7 cellular contexts compared by ENCODE assay signal in the genomic region with DNA sequence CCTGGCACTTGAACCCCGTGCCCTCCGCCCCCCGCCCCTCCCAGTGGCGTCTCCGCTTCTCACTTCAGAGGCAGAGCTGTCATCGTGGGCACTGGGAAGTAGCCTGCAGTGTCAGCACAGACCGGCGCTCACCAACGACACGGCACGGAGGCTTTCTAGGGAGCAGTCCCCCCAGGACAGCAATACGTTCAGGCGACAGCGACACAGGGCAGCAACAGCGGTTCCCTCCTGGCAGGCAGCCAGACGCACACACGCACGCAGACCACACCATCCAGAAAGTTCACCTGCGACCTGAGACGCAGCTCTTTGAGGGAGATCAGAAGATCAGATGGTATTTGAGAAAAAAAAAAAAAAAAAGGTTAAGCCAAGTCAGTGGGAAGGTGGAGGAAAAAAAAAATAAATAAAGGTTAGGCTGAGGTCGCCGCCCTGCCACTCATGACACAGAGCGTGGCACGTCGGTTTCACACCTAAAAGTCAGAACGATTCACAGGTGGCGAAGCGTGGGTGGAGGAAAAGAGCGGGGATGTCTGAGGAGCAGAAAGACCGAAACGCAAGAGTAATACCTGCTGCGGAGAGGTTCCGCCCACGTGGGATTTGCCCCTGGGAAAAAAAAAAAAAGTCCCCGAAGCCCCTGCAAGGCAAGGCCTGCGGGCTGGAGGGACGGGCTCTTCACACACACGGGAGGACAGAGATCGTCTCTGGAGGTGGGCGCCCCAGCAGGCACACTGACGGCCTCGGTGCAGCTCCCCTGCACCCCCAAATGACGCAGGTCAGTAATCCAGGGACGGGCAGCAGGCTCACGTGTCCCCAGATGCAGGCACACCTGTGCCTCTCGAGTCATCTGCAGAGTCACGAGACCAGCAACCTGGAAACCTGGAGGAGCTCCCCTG.
DNase-seq lines count a peak whose midpoint lies in the region; ATAC-seq and TF ChIP-seq lines count a peak whose summit lies in the region.

No MANE protein-coding gene starts in this region.

- H3K27ac ChIP-seq in osteoblast (ENCODE audit: low read depth, low read length): no peak overlapping the region

- H4K20me1 ChIP-seq in osteoblast (ENCODE audit: insufficient read depth, low read length): no peaks in the 10 kb centered on the region

- peaks cover 31 to 37% (median 32%) of the 10 kb centered on the region in 3 donors for H3K4me1 Mint-ChIP-seq in IgD-negative memory B cell

- no peak overlapping the region for H2AFZ ChIP-seq in osteoblast (ENCODE audit: low read length)

- DNase-seq in activated T-cell treated with anti-CD3 and anti-CD28 coated beads, Interleukin-2, amount 50 U/mL, for 48 hours: peak; percentile 91 to 92
- peak; percentile 81 to 86 (median 83) for DNase-seq in stimulated activated CD4-positive, alpha-beta T cell treated with anti-CD3 and anti-CD28 coated beads, Interleukin-12 subunit alpha, Interleukin-12 subunit beta, amount 100 ng/mL, for 48 hours (ENCODE audit: low read depth in 2 of 3, low spot score in 1 of 3)
- DNase-seq in GM03348 (ENCODE audit: low spot score) (no peak), osteoblast (ENCODE audit: insufficient read length, low spot score, missing footprints) (no peak), HPDE6-E6E7 (ENCODE audit: extremely low spot score) (no peak)

- no peak overlapping the region for H3K4me2 ChIP-seq in osteoblast (ENCODE audit: insufficient read depth, low read length)

- H3K27ac Mint-ChIP-seq in IgD-negative memory B cell: peak overlapping the region; percentile 92 to 98 (median 95)

- H3K4me3 ChIP-seq in osteoblast (ENCODE audit: insufficient read depth, low read length): no peak overlapping the region

- H3K4me3 Mint-ChIP-seq in IgD-negative memory B cell: peak overlapping the region; percentile 54 to 92 (median 77)

- H3K27me3 Mint-ChIP-seq in IgD-negative memory B cell: no peaks in the 10 kb centered on the region

- peaks cover 8% of the 10 kb centered on the region for H3K36me3 Mint-ChIP-seq in IgD-negative memory B cell

- no peaks in the 10 kb centered on the region for H3K79me2 ChIP-seq in osteoblast (ENCODE audit: insufficient read depth, low read length)

- H3K36me3 ChIP-seq in osteoblast (ENCODE audit: insufficient read depth, low read length): no peaks in the 10 kb centered on the region

- no peaks in the 10 kb centered on the region for H3K9me3 Mint-ChIP-seq in IgD-negative memory B cell

- ATAC-seq in GM21360 (IDR thresholded peaks at IDR 0.05; ENCODE audit: unreplicated experiment): peak; percentile 41

- peaks cover 4% of the 10 kb centered on the region for H3K4me1 ChIP-seq in osteoblast (ENCODE audit: insufficient read depth, low read length)

- H3K27me3 ChIP-seq in osteoblast (ENCODE audit: insufficient read depth, low read length): no peaks in the 10 kb centered on the region

- no peak for TF ChIP-seq CTCF in osteoblast (IDR thresholded peaks at IDR 0.05; ENCODE audit: extremely low read depth, low read depth, low read length)

- H3K9me3 ChIP-seq in osteoblast (ENCODE audit: low read depth, low read length): no peaks in the 10 kb centered on the region

Comparison
In these comparisons a context has a peak if more than half of its experiments do, and no peak if none do; other contexts are left out.
1. DNase-seq: peak in activated T-cell treated with anti-CD3 and anti-CD28 coated beads, Interleukin-2, amount 50 U/mL, for 48 hours (2 of 2) and stimulated activated CD4-positive, alpha-beta T cell treated with anti-CD3 and anti-CD28 coated beads, Interleukin-12 subunit alpha, Interleukin-12 subunit beta, amount 100 ng/mL, for 48 hours (3 of 3); none in GM03348 (single experiment), osteoblast (single experiment) and HPDE6-E6E7 (single experiment).